In the genomic region with DNA sequence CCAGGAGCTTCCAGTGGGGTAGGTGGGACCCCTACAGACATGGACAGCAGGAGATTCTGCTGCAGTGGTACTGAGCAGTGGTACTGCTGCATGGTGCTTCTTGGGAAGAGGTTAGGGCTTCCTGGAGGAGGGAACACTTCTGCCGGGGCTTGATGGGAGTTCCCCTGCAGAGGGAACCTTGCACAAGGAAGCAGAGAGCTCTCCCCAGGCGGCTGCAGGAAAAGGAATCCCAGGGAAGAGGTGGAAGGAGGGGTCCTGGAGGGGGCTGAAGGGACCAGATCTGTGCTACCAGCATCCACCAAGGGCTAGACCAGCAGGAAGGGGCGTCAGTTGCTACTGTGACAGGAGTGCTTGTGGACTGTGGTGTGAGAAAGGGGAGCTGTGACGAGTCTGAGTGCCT, we compare ENCODE assay signal across 12 cellular contexts. TPM values are rescaled to one million over a fixed set of nuclear protein-coding genes. Genes with fewer than 3 reads are reported as not detected.
DNase-seq lines count a peak whose midpoint lies in the region; ATAC-seq and TF ChIP-seq lines count a peak whose summit lies in the region.
"Had no signal": no experiment of that assay in that cellular context is flagged by ENCODE, and none has a peak within 500 bp of the region (broad histone marks: within the 10 kb centered on the region; RNA-seq: fewer than 3 reads in every experiment).

No MANE protein-coding gene starts in this region.

- H3K9me3 Mint-ChIP-seq in activated T-cell treated with anti-CD3 and anti-CD28 coated beads, Interleukin-2, amount 50 U/mL, for 4 hours, result no peaks in the 10 kb centered on the region
- H3K9me3 Mint-ChIP-seq in activated CD8-positive, alpha-beta T cell treated with anti-CD3 and anti-CD28 coated beads for 36 hours, result no peaks in the 10 kb centered on the region
- no peaks in the 10 kb centered on the region for H3K9me3 Mint-ChIP-seq in stimulated activated naive B cell treated with anti-CD40 and anti-IgM and Interleukin-4, amounts not matched to agents 10 μg/mL and 1 μg/mL and 100 μg/mL, for 72 hours

- H3K4me3 Mint-ChIP-seq in activated T-cell treated with anti-CD3 and anti-CD28 coated beads, Interleukin-2, amount 50 U/mL, for 4 hours, result peak overlapping the region; percentile 74
- H3K4me3 Mint-ChIP-seq in activated CD8-positive, alpha-beta T cell treated with anti-CD3 and anti-CD28 coated beads for 36 hours, result peak overlapping the region; percentile 64
- H3K4me3 Mint-ChIP-seq in stimulated activated naive B cell treated with anti-CD40 and anti-IgM and Interleukin-4, amounts not matched to agents 10 μg/mL and 1 μg/mL and 100 μg/mL, for 72 hours, result peak overlapping the region; percentile 67 to 72

- TF ChIP-seq CTCF in activated CD8-positive, alpha-beta T cell treated with anti-CD3 and anti-CD28 coated beads for 36 hours (IDR thresholded peaks at IDR 0.05), result no peak

- no peak for ATAC-seq in activated T-cell treated with anti-CD3 and anti-CD28 coated beads, Interleukin-2, amount 50 U/mL, for 4 hours
- no peak for ATAC-seq in activated CD8-positive, alpha-beta T cell treated with anti-CD3 and anti-CD28 coated beads for 36 hours
- no peak for ATAC-seq in stimulated activated naive B cell treated with anti-CD40 and anti-IgM and Interleukin-4, amounts not matched to agents 10 μg/mL and 1 μg/mL and 100 μg/mL, for 72 hours (replicated peaks)
- ATAC-seq in GM18505 (IDR thresholded peaks at IDR 0.05; ENCODE audit: unreplicated experiment) (no peak), HG03565 (IDR thresholded peaks at IDR 0.05; ENCODE audit: unreplicated experiment) (no peak)

- peaks cover 5% of the 10 kb centered on the region for H3K36me3 Mint-ChIP-seq in activated T-cell treated with anti-CD3 and anti-CD28 coated beads, Interleukin-2, amount 50 U/mL, for 4 hours (ENCODE audit: insufficient read depth)
- H3K36me3 Mint-ChIP-seq in activated CD8-positive, alpha-beta T cell treated with anti-CD3 and anti-CD28 coated beads for 36 hours (ENCODE audit: low read depth), result peaks cover 11% of the 10 kb centered on the region
- H3K36me3 Mint-ChIP-seq in stimulated activated naive B cell treated with anti-CD40 and anti-IgM and Interleukin-4, amounts not matched to agents 10 μg/mL and 1 μg/mL and 100 μg/mL, for 72 hours, result peaks cover 35 to 63% of the 10 kb centered on the region in 2 donors

- DNase-seq in activated T-cell treated with anti-CD3 and anti-CD28 coated beads, Interleukin-2, amount 50 U/mL, for 4 hours, result no peak
- DNase-seq in activated T-cell treated with anti-CD3 and anti-CD28 coated beads, Interleukin-2, amount 50 U/mL, for 1 hour, result no peak
- peak; percentile 15 for DNase-seq in activated CD8-positive, alpha-beta T cell treated with anti-CD3 and anti-CD28 coated beads for 36 hours
- no peak for DNase-seq in stimulated activated naive B cell treated with anti-CD40 and anti-IgM and Interleukin-4, amounts not matched to agents 10 μg/mL and 1 μg/mL and 100 μg/mL, for 72 hours
- DNase-seq in NCI-H2227 (lab: John Stamatoyannopoulos, UW; ENCODE audit: unreplicated experiment), result no peak
- DNase-seq: NCI-H69 had no signal

- peak overlapping the region; percentile 71 for H3K4me3 ChIP-seq in iPS-15b (ENCODE audit: low read depth, low read length)
- H3K4me3 ChIP-seq: SJSA1 had no signal

- CTCF ChIA-PET in activated CD8-positive, alpha-beta T cell treated with anti-CD3 and anti-CD28 coated beads for 36 hours (lab: Charles Lee), result interaction anchor here (0.6 to 11.4 kb wide), 3 partner anchors 17 to 106 kb away, joined by 3 to 135 read pairs (median 3); a partner anchor contains a TSS

- H3K27me3 Mint-ChIP-seq in activated T-cell treated with anti-CD3 and anti-CD28 coated beads, Interleukin-2, amount 50 U/mL, for 4 hours (ENCODE audit: low read depth), result no peaks in the 10 kb centered on the region
- peaks cover 3% of the 10 kb centered on the region for H3K27me3 Mint-ChIP-seq in activated CD8-positive, alpha-beta T cell treated with anti-CD3 and anti-CD28 coated beads for 36 hours
- no peaks in the 10 kb centered on the region for H3K27me3 Mint-ChIP-seq in stimulated activated naive B cell treated with anti-CD40 and anti-IgM and Interleukin-4, amounts not matched to agents 10 μg/mL and 1 μg/mL and 100 μg/mL, for 72 hours

- H3K4me1 Mint-ChIP-seq in activated T-cell treated with anti-CD3 and anti-CD28 coated beads, Interleukin-2, amount 50 U/mL, for 4 hours (ENCODE audit: low read depth), result peaks cover 38% of the 10 kb centered on the region
- peaks cover 40% of the 10 kb centered on the region for H3K4me1 Mint-ChIP-seq in activated CD8-positive, alpha-beta T cell treated with anti-CD3 and anti-CD28 coated beads for 36 hours (ENCODE audit: low read depth)
- peaks cover 72 to 94% of the 10 kb centered on the region in 2 donors for H3K4me1 Mint-ChIP-seq in stimulated activated naive B cell treated with anti-CD40 and anti-IgM and Interleukin-4, amounts not matched to agents 10 μg/mL and 1 μg/mL and 100 μg/mL, for 72 hours

- TF ChIP-seq POLR2A in GM18505 (IDR thresholded peaks at IDR 0.05; ENCODE audit: borderline replicate concordance, extremely low read depth, insufficient read depth, insufficient read length), result no peak

- intact Hi-C loops in activated CD8-positive, alpha-beta T cell treated with anti-CD3 and anti-CD28 coated beads for 36 hours (cut with micrococcal nuclease), result no loop called here

- H3K27me3 ChIP-seq in iPS-15b (ENCODE audit: control insufficient read depth, insufficient read depth, low read length), result peaks cover 41% of the 10 kb centered on the region
- H3K27me3 ChIP-seq: SJSA1 had no signal

- peaks cover 29% of the 10 kb centered on the region for H3K36me3 ChIP-seq in iPS-15b (ENCODE audit: control insufficient read depth, insufficient read depth, low read length)

- H3K27ac Mint-ChIP-seq in activated CD8-positive, alpha-beta T cell treated with anti-CD3 and anti-CD28 coated beads for 36 hours, result no peak overlapping the region
- peak overlapping the region; percentile 81 for H3K27ac Mint-ChIP-seq in stimulated activated naive B cell treated with anti-CD40 and anti-IgM and Interleukin-4, amounts not matched to agents 10 μg/mL and 1 μg/mL and 100 μg/mL, for 72 hours

- no peaks in the 10 kb centered on the region for H3K9me3 ChIP-seq in iPS-15b (ENCODE audit: control insufficient read depth, insufficient read depth, low read length)

- no peak overlapping the region for H3K9ac ChIP-seq in iPS-15b (ENCODE audit: low read depth, low read length)

- POLR2A ChIA-PET in activated CD8-positive, alpha-beta T cell treated with anti-CD3 and anti-CD28 coated beads for 36 hours (lab: Charles Lee), result interaction anchor here (0.6 to 1.8 kb wide), 6 partner anchors 8 to 54 kb away, joined by 3 to 9 read pairs (median 4); a partner anchor contains a TSS

- peaks cover 8% of the 10 kb centered on the region for H3K4me1 ChIP-seq in iPS-15b (ENCODE audit: control insufficient read depth, insufficient read depth, low read length)

RNA-seq across cellular contexts. Expression of a gene that starts 10.6 kb away (rescaled TPM):
- total RNA-seq in activated T-cell treated with anti-CD3 and anti-CD28 coated beads, Interleukin-2, amount 50 U/mL, for 4 hours, result 10 to 100 TPM; 17.9 to 26.2 (median 18.0) TPM
- 10 to 100 TPM; 15.7 to 20.0 TPM for total RNA-seq in activated CD8-positive, alpha-beta T cell treated with anti-CD3 and anti-CD28 coated beads for 36 hours

RNA-seq across cellular contexts. Expression of a gene that starts 23.1 kb away (rescaled TPM):
- total RNA-seq in activated T-cell treated with anti-CD3 and anti-CD28 coated beads, Interleukin-2, amount 50 U/mL, for 4 hours, result 10 to 100 TPM; 53.7 to 59.3 (median 54.0) TPM
- total RNA-seq in activated CD8-positive, alpha-beta T cell treated with anti-CD3 and anti-CD28 coated beads for 36 hours, result 10 to 100 TPM; 47.4 to 50.6 TPM

RNA-seq across cellular contexts. Expression of a gene that starts 55.9 kb away (rescaled TPM):
- not detected for total RNA-seq in activated T-cell treated with anti-CD3 and anti-CD28 coated beads, Interleukin-2, amount 50 U/mL, for 4 hours
- total RNA-seq in activated CD8-positive, alpha-beta T cell treated with anti-CD3 and anti-CD28 coated beads for 36 hours, result not detected
- total RNA-seq: cardiac muscle cell, fibroblast of villous mesenchyme, SJSA1 had no signal

RNA-seq across cellular contexts. Expression of a gene that starts 58.3 kb away (rescaled TPM):
- total RNA-seq in activated T-cell treated with anti-CD3 and anti-CD28 coated beads, Interleukin-2, amount 50 U/mL, for 4 hours, result 10 to 100 TPM; 36.0 to 49.1 (median 44.5) TPM
- 10 to 100 TPM; 17.5 to 18.2 TPM for total RNA-seq in activated CD8-positive, alpha-beta T cell treated with anti-CD3 and anti-CD28 coated beads for 36 hours
